ENCODE assay signal across 23 cellular contexts in genomic region chr11:40179541-40179940, GRCh38.
"Had no signal": no experiment of that assay in that cellular context is flagged by ENCODE, and none has a peak within 500 bp of the region (broad histone marks: within the 10 kb centered on the region; RNA-seq: fewer than 3 reads in every experiment).

No MANE protein-coding gene starts in this region.

- H3K9me3 ChIP-seq: colonic mucosa, esophagus muscularis mucosa, gastrocnemius medialis, gastroesophageal sphincter, heart right ventricle had no signal

- H3K27me3 ChIP-seq: colonic mucosa, dorsolateral prefrontal cortex, esophagus muscularis mucosa, esophagus squamous epithelium, foreskin keratinocyte, gastrocnemius medialis, gastroesophageal sphincter, heart left ventricle, heart right ventricle had no signal

- H3K4me3 ChIP-seq: colonic mucosa, coronary artery, dorsolateral prefrontal cortex, esophagus muscularis mucosa, esophagus squamous epithelium, gastrocnemius medialis, gastroesophageal sphincter, heart left ventricle, heart right ventricle had no signal

- ATAC-seq: esophagus mucosa, foreskin keratinocyte, gastrocnemius medialis, gastroesophageal sphincter, heart left ventricle, heart right ventricle had no signal

- H3K27ac Mint-ChIP-seq: dendritic cell treated with granulocyte-macrophage colony-stimulating factor and Interleukin-4, amounts not matched to agents 40 ng/mL and 50 ng/mL, for 4 days; endodermal cell had no signal

- H3K9me3 Mint-ChIP-seq: endodermal cell had no signal

- H3K27me3 Mint-ChIP-seq: dendritic cell treated with granulocyte-macrophage colony-stimulating factor and Interleukin-4, amounts not matched to agents 40 ng/mL and 50 ng/mL, for 4 days had no signal

- H3K4me3 Mint-ChIP-seq: dendritic cell treated with granulocyte-macrophage colony-stimulating factor and Interleukin-4, amounts not matched to agents 40 ng/mL and 50 ng/mL, for 4 days; endodermal cell had no signal

- H3K4me1 ChIP-seq: colonic mucosa, esophagus muscularis mucosa, esophagus squamous epithelium, foreskin keratinocyte, gastrocnemius medialis, gastroesophageal sphincter, heart left ventricle, heart right ventricle had no signal

- H3K36me3 ChIP-seq: colonic mucosa, esophagus muscularis mucosa, esophagus squamous epithelium, gastrocnemius medialis, gastroesophageal sphincter, heart left ventricle, heart right ventricle had no signal

- DNase-seq: colonic mucosa; cortex of kidney; dermis blood vessel endothelial cell; effector CD4-positive, alpha-beta T cell; effector CD8-positive, alpha-beta T cell; effector memory CD4-positive, alpha-beta T cell; endodermal cell; erythroblast; esophagus squamous epithelium; foreskin fibroblast; foreskin keratinocyte; foreskin melanocyte; gastrocnemius medialis; glutamatergic neuron; head of caudate nucleus; heart left ventricle; heart right ventricle had no signal
